ENCODE assay signal across 16 cellular contexts in the genomic region with DNA sequence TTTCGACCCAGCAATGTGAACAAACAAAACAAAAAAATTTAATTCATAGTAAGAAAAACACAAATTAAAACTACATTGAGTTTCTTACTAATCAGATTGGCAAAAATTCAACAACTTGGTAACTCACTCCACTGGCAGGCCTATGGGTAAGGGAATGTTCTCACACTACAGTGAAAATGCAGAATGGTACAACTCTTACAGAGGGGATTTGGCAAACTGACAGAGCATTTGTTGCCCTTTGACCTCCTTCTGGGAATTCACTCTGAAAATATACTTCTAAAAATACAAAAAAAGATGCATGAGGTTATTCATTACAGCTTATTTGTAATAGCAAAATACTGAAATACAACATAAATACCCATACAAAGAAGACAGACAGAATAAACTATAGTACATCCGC. TPM values are rescaled to one million over a fixed set of nuclear protein-coding genes. Genes with fewer than 3 reads are reported as not detected.
DNase-seq lines count a peak whose midpoint lies in the region; ATAC-seq and TF ChIP-seq lines count a peak whose summit lies in the region.
"Had no signal": no experiment of that assay in that cellular context is flagged by ENCODE, and none has a peak within 500 bp of the region (broad histone marks: within the 10 kb centered on the region; RNA-seq: fewer than 3 reads in every experiment).

No MANE protein-coding gene starts in this region.

- DNase-seq in choroid plexus epithelial cell (ENCODE audit: low read depth) (peak; percentile 70), myocyte (ENCODE audit: low read depth) (peak; percentile 12), SHP77 (lab: John Stamatoyannopoulos, UW) (no peak), GM19240 (ENCODE audit: insufficient read length, low spot score) (no peak)
- DNase-seq in effector CD4-positive, alpha-beta T cell: no peak
- DNase-seq: AML-193, Calu3, DMS79, IMR-90, NCI-H1436, NCI-H2081, NCI-H510A treated with DMSO at 0.1 percent for 48 hours, SIG-M5 had no signal

- no peak overlapping the region for H3K4me3 ChIP-seq in choroid plexus epithelial cell (ENCODE audit: low read depth, low read length)

- ATAC-seq in GM18511 (IDR thresholded peaks at IDR 0.05; ENCODE audit: unreplicated experiment) (peak; percentile 18), HG02759 (IDR thresholded peaks at IDR 0.05; ENCODE audit: unreplicated experiment) (peak; percentile 21)

- TF ChIP-seq CTCF in choroid plexus epithelial cell (conservative IDR thresholded peaks at IDR 0.05; ENCODE audit: low read depth, low read length): no peak

RNA-seq across cellular contexts. Expression of gene ABCD2, which starts 32.8 kb away (rescaled TPM):
- 0.26 and 0.45 TPM in 2 replicates for total RNA-seq in myocyte
- polyA plus RNA-seq in myocyte (2012): 0.03 TPM
- total RNA-seq: A673, Calu3, IMR-90 had no signal
- polyA plus RNA-seq: IMR-90 had no signal

Comparison
In these comparisons a context has a peak if more than half of its experiments do, and no peak if none do; other contexts are left out.
1. DNase-seq: peak in choroid plexus epithelial cell (single experiment) and myocyte (single experiment); none in SHP77 (0 of 2), GM19240 (single experiment) and effector CD4-positive, alpha-beta T cell (single experiment).